8 cellular contexts compared by ENCODE assay signal in genomic region chr4:97841512-97841911, GRCh38.
"Had no signal": no experiment of that assay in that cellular context is flagged by ENCODE, and none has a peak within 500 bp of the region (broad histone marks: within the 10 kb centered on the region; RNA-seq: fewer than 3 reads in every experiment).

No MANE protein-coding gene starts in this region.

- H3K27ac ChIP-seq: GM23248, HL-60 had no signal

- H3K9me3 ChIP-seq: HAP-1 had no signal

- DNase-seq: GM23248, GOT3, H7, IMR-90, KG1 had no signal

- H3K36me3 ChIP-seq: HAP-1 had no signal

- ATAC-seq: K562 had no signal

- FAIRE-seq: K562 had no signal

- H3K9ac ChIP-seq: GM23248 had no signal

- H3K4me3 ChIP-seq: GM23248, HAP-1, K562 had no signal
